10 cellular contexts compared by ENCODE assay signal in the genomic region with DNA sequence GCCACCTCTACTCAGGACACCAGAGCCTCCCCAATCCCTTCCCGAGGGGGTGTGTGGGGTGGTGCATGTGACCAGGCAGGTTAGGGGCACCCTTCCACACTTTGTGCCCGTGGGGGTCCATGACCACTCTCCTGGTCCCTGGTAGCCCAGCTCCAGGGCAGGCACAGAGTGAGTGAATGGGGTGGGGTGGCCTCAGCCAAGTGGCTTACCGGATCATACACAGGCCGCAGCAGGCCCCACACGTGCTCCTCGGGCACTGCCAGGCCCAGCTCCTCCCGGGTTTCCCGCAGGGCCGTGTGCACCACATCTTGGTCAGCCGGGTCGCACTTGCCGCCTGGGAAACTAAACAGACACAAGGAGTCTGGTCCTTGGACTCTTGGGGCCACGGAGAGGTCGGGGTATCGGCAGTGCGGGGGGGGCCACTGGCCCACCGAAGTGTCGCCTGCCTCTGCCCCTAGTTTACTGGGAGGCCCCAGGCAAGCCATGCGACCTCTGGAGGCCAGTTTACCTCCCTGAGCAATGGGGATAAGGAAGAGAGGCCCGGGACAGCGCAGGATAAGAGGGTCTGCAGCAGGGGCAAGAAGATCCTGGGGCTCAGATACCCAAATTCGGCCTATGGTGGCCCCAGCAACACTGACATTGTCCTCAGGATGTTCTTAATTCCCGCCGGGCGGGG. TPM values are rescaled to one million over a fixed set of nuclear protein-coding genes. Genes with fewer than 3 reads are reported as not detected.
A peak's percentile ranks its signal among the peaks of the same experiment; 100 is the strongest.
DNase-seq lines count a peak whose midpoint lies in the region; ATAC-seq, FAIRE-seq and TF ChIP-seq lines count a peak whose summit lies in the region.
"Had no signal": no experiment of that assay in that cellular context is flagged by ENCODE, and none has a peak within 500 bp of the region (broad histone marks: within the 10 kb centered on the region; RNA-seq: fewer than 3 reads in every experiment).

No MANE protein-coding gene starts in this region.

- H3K9me3 ChIP-seq in K562 (replicated peaks; ENCODE audit: control insufficient read depth, insufficient read depth, low read depth, low read length): no peaks in the 10 kb centered on the region
- no peaks in the 10 kb centered on the region for H3K9me3 ChIP-seq in lower lobe of right lung
- no peaks in the 10 kb centered on the region for H3K9me3 ChIP-seq in tibial nerve

- H3K4me1 ChIP-seq in K562 (replicated peaks in 1 of 2; ENCODE audit: control insufficient read depth in 2 of 2, insufficient read depth in 2 of 2, low read length in 2 of 2): peaks cover 10 to 62% of the 10 kb centered on the region in 2 experiments
- peaks cover 14% of the 10 kb centered on the region for H3K4me1 ChIP-seq in lower lobe of right lung
- H3K4me1 ChIP-seq in tibial nerve: peaks cover 0 to 23% (median 10%) of the 10 kb centered on the region in 4 donors

- peak overlapping the region; percentile 81 to 98 for H3K9ac ChIP-seq in K562 (ENCODE audit: insufficient read depth in 1 of 2, low read depth in 2 of 2, low read length in 2 of 2)

- peak overlapping the region; percentile 88; the same call in 2 of the 3 replicates for H3K27ac ChIP-seq in K562 (ENCODE audit: extremely low read depth, low read depth, low read length)
- H3K27ac ChIP-seq in lower lobe of right lung: peak overlapping the region; percentile 87
- peak overlapping the region; percentile 85 to 97 (median 96) for H3K27ac ChIP-seq in tibial nerve

- H3K27me3 Mint-ChIP-seq in activated CD8-positive, alpha-beta memory T cell treated with anti-CD3 and anti-CD28 coated beads, Interleukin-2, amount 10 ng/mL, durations not matched to agents 7 days and 5 days: no peaks in the 10 kb centered on the region

- TF ChIP-seq RAD21 in K562 (CRISPR knock-in tag; conservative IDR thresholded peaks at IDR 0.05 in 1 of 2, IDR thresholded peaks at IDR 0.05 in 1 of 2): no peak

- peak overlapping the region; percentile 76 for H3K4me3 Mint-ChIP-seq in activated CD8-positive, alpha-beta memory T cell treated with anti-CD3 and anti-CD28 coated beads, Interleukin-2, amount 10 ng/mL, durations not matched to agents 7 days and 5 days

- H3K4me3 ChIP-seq in K562: peak overlapping the region; percentile 60
- peak overlapping the region; percentile 80 for H3K4me3 ChIP-seq in lower lobe of right lung
- peak overlapping the region; percentile 34 to 87 (median 72) for H3K4me3 ChIP-seq in tibial nerve

- no peak for ATAC-seq in activated CD8-positive, alpha-beta memory T cell treated with anti-CD3 and anti-CD28 coated beads, Interleukin-2, amount 10 ng/mL, durations not matched to agents 7 days and 5 days
- ATAC-seq in K562 (no peak), lower lobe of right lung (no peak)

- TF ChIP-seq POLR2A in K562 (conservative IDR thresholded peaks at IDR 0.05): no peak; the same call in 1 of the 2 replicates
- TF ChIP-seq POLR2A in tibial nerve (IDR thresholded peaks at IDR 0.05): no peak

- H3K36me3 ChIP-seq in K562 (ENCODE audit: control insufficient read depth, insufficient read depth, low read length) (peaks cover 15% of the 10 kb centered on the region; the same call in 1 of the 3 replicates), lower lobe of right lung (no peaks in the 10 kb centered on the region), tibial nerve (peaks cover 0 to 8% (median 0%) of the 10 kb centered on the region in 3 donors)

- H3K9me1 ChIP-seq in K562 (ENCODE audit: control insufficient read depth, insufficient read depth, low read length): no peaks in the 10 kb centered on the region

- no peaks in the 10 kb centered on the region for H3K79me2 ChIP-seq in K562 (ENCODE audit: control insufficient read depth, insufficient read depth, low read length)

- H3K36me3 Mint-ChIP-seq in activated CD8-positive, alpha-beta memory T cell treated with anti-CD3 and anti-CD28 coated beads, Interleukin-2, amount 10 ng/mL, durations not matched to agents 7 days and 5 days: no peaks in the 10 kb centered on the region

- H3K9me3 Mint-ChIP-seq in activated CD8-positive, alpha-beta memory T cell treated with anti-CD3 and anti-CD28 coated beads, Interleukin-2, amount 10 ng/mL, durations not matched to agents 7 days and 5 days (ENCODE audit: low read depth): no peaks in the 10 kb centered on the region

- BruUV-seq in K562 (replicated peaks; lab: Mats Ljungman, UMichigan): TSS peak; percentile 55

- peaks cover 13% of the 10 kb centered on the region for H3K4me1 Mint-ChIP-seq in activated CD8-positive, alpha-beta memory T cell treated with anti-CD3 and anti-CD28 coated beads, Interleukin-2, amount 10 ng/mL, durations not matched to agents 7 days and 5 days

- H4K20me1 ChIP-seq in K562 (replicated peaks; ENCODE audit: control insufficient read depth, insufficient read depth, low read length): no peaks in the 10 kb centered on the region

- CTCF ChIA-PET in activated CD8-positive, alpha-beta memory T cell treated with anti-CD3 and anti-CD28 coated beads, Interleukin-2, amount 10 ng/mL, durations not matched to agents 7 days and 5 days (lab: Charles Lee): interaction anchor here (0.9 to 8.4 kb wide), 33 partner anchors 9 to 991 kb away, joined by 3 to 157 read pairs (median 6); partner anchors contain the start of genes ACY3, GSTP1, POLD4 and TBX10
- CTCF ChIA-PET in K562 (lab: Yijun Ruan, JAX; ENCODE audit: low intra/inter-chr PET ratio): interaction anchor here (0.7 kb wide), 1 partner anchor 31 kb away, joined by 3 read pairs; no protein-coding TSS in a partner anchor

- TF ChIP-seq EP300 in K562 (IDR thresholded peaks at IDR 0.05; ENCODE audit: low read length) (no peak), tibial nerve (IDR thresholded peaks at IDR 0.05) (no peak)

- POLR2A ChIA-PET in K562 (lab: Yijun Ruan, JAX): interaction anchor here (0.7 to 5.2 kb wide), 12 partner anchors 9 to 283 kb away, joined by 3 to 36 read pairs (median 4); partner anchors contain the start of gene PPP1CA

- 23% methylated on average over 18 of the region's 25 CpGs for WGBS in K562 (ENCODE audit: insufficient coverage, low coverage, missing lambda C conversion rate)
- WGBS in tibial nerve, 2 donors: 38 to 53% methylated on average over 9 to 22 of the region's 25 CpGs

- H3K27me3 ChIP-seq in K562 (ENCODE audit: control insufficient read depth in 2 of 2, insufficient read depth in 2 of 2, low read length in 2 of 2) (no peaks in the 10 kb centered on the region), lower lobe of right lung (ENCODE audit: low read depth) (no peaks in the 10 kb centered on the region), tibial nerve (no peaks in the 10 kb centered on the region)

- in situ Hi-C loops in K562 (cut with MboI): no loop called here

- no peak for DNase-seq in activated CD8-positive, alpha-beta memory T cell treated with anti-CD3 and anti-CD28 coated beads, Interleukin-2, amount 10 ng/mL, durations not matched to agents 7 days and 5 days
- no peak for DNase-seq in activated CD8-positive, alpha-beta memory T cell treated with anti-CD3 and anti-CD28 coated beads for 24 hours
- DNase-seq in K562 (ENCODE audit: extremely low read depth in 1 of 4, low spot score in 3 of 4) (no peak), lower lobe of right lung (peak; percentile 51), tibial nerve (ENCODE audit: low spot score in 2 of 2) (no peak), DMS 273 (lab: John Stamatoyannopoulos, UW; ENCODE audit: unreplicated experiment) (no peak), NCI-H1436 (lab: John Stamatoyannopoulos, UW) (no peak), AML-193 (lab: John Stamatoyannopoulos, UW) (no peak)

- H2AFZ ChIP-seq in K562 (ENCODE audit: low read depth, low read length): peak overlapping the region; percentile 64; the same call in 1 of the 2 replicates

- peak overlapping the region; percentile 83 for H3K4me2 ChIP-seq in K562 (ENCODE audit: insufficient read depth, low read length)

- no peak; a peak in 1 of 6 replicates for TF ChIP-seq CTCF in K562 (IDR thresholded peaks at IDR 0.05 in 2 of 3, conservative IDR thresholded peaks at IDR 0.05 in 1 of 3; ENCODE audit: insufficient read depth in 2 of 3, low read depth in 1 of 3, low read length in 3 of 3)
- TF ChIP-seq CTCF in lower lobe of right lung (IDR thresholded peaks at IDR 0.05): no peak
- TF ChIP-seq CTCF in tibial nerve (IDR thresholded peaks at IDR 0.05): no peak

- H3K27ac Mint-ChIP-seq in activated CD8-positive, alpha-beta memory T cell treated with anti-CD3 and anti-CD28 coated beads, Interleukin-2, amount 10 ng/mL, durations not matched to agents 7 days and 5 days: peak overlapping the region; percentile 33

- intact Hi-C loops in K562 (cut with micrococcal nuclease): loop anchor here (2.0 kb wide), 1 partner anchor 56 kb away; no protein-coding TSS in a partner anchor
- intact Hi-C loops in lower lobe of right lung (cut with DNase I): no loop called here

- FAIRE-seq in K562 (lab: Jason Lieb, UNC): no peak
- FAIRE-seq: TTC549 had no signal

RNA-seq across cellular contexts. Expression of gene NUDT8, which starts 0.9 kb away (rescaled TPM):
- total RNA-seq in activated CD8-positive, alpha-beta memory T cell treated with anti-CD3 and anti-CD28 coated beads, Interleukin-2, amount 10 ng/mL, durations not matched to agents 7 days and 5 days: 10 to 100 TPM; 15.3 to 16.7 TPM
- total RNA-seq in K562 (2011; cell fraction: chromatin; rRNA removed; ENCODE audit: low replicate concordance): 2.8 and 15.1 TPM in 2 replicates
- 22.0 and 23.0 TPM in 2 replicates for total RNA-seq in K562 (2011; cell fraction: nucleolus; rRNA removed)
- 9.8 and 13.5 TPM in 2 replicates for total RNA-seq in K562 (2011; cell fraction: nucleoplasm; rRNA removed)
- 23.8 and 36.3 TPM in 2 replicates for total RNA-seq in K562 (2014; rRNA removed)
- total RNA-seq in K562 (2014; rRNA removed; fragmentation: Illumina TruSeq; extraction: Trizol): 1.5 and 2.0 TPM in 2 replicates
- total RNA-seq in K562 (2015; rRNA removed; fragmentation: Illumina TruSeq; extraction: Trizol): 6.2 and 6.6 TPM in 2 replicates
- total RNA-seq in K562 (2021): 26.7 and 27.8 TPM in 2 replicates
- polyA plus RNA-seq in K562 (2011; rRNA removed): 4.3 and 6.2 TPM in 2 replicates
- 11.0 and 34.8 TPM in 2 replicates for polyA plus RNA-seq in K562 (2011; cell fraction: cytosol; rRNA removed)
- 27.2 and 46.8 TPM in 2 replicates for polyA plus RNA-seq in K562 (2011; cell fraction: nucleus; rRNA removed)
- 20.9 and 25.8 TPM in 2 replicates for polyA plus RNA-seq in K562 (2012)
- 5.0 and 14.0 TPM in 2 replicates for polyA plus RNA-seq in K562 (2014; fragmentation: Illumina TruSeq; extraction: Trizol)
- under 1 TPM; 0.23 to 0.85 TPM for polyA plus RNA-seq in K562 (2014; fragmentation: Nextera tagmentation; extraction: Ambion mirVana)
- 21.7 and 27.2 TPM in 2 replicates for polyA plus RNA-seq in K562 (2014; rRNA removed)
- polyA minus RNA-seq in K562 (2011; rRNA and poly(A)+ RNA removed): 0.72 and 1.2 TPM in 2 replicates
- polyA minus RNA-seq in K562 (2011; cell fraction: cytosol; rRNA and poly(A)+ RNA removed): 5.7 and 7.1 TPM in 2 replicates
- polyA minus RNA-seq in K562 (2011; cell fraction: nucleus; rRNA and poly(A)+ RNA removed): 11.9 and 15.1 TPM in 2 replicates
- total RNA-seq in lower lobe of right lung: 8.8 TPM
- total RNA-seq in tibial nerve: 10 to 100 TPM; 11.0 to 21.3 (median 20.0) TPM

RNA-seq across cellular contexts. Expression of gene TBX10, which starts 10.7 kb away (rescaled TPM):
- not detected for total RNA-seq in activated CD8-positive, alpha-beta memory T cell treated with anti-CD3 and anti-CD28 coated beads, Interleukin-2, amount 10 ng/mL, durations not matched to agents 7 days and 5 days
- total RNA-seq in K562 (2011; cell fraction: chromatin; rRNA removed; ENCODE audit: low replicate concordance): not detected in 2 replicates
- total RNA-seq in K562 (2011; cell fraction: nucleolus; rRNA removed): not detected in 2 replicates
- total RNA-seq in K562 (2011; cell fraction: nucleoplasm; rRNA removed): not detected in 2 replicates
- total RNA-seq in K562 (2014; rRNA removed): not detected in 2 replicates
- not detected in 2 replicates for total RNA-seq in K562 (2014; rRNA removed; fragmentation: Illumina TruSeq; extraction: Trizol)
- total RNA-seq in K562 (2015; rRNA removed; fragmentation: Illumina TruSeq; extraction: Trizol): not detected in 2 replicates
- total RNA-seq in K562 (2021): not detected in 2 replicates
- not detected in 2 replicates for polyA plus RNA-seq in K562 (2011; rRNA removed)
- not detected in 2 replicates for polyA plus RNA-seq in K562 (2011; cell fraction: cytosol; rRNA removed)
- polyA plus RNA-seq in K562 (2011; cell fraction: nucleus; rRNA removed): not detected in 2 replicates
- 0.14 and 0.18 TPM in 2 replicates for polyA plus RNA-seq in K562 (2012)
- not detected in 2 replicates for polyA plus RNA-seq in K562 (2014; fragmentation: Illumina TruSeq; extraction: Trizol)
- not detected for polyA plus RNA-seq in K562 (2014; fragmentation: Nextera tagmentation; extraction: Ambion mirVana)
- polyA plus RNA-seq in K562 (2014; rRNA removed): not detected in 2 replicates
- polyA minus RNA-seq in K562 (2011; rRNA and poly(A)+ RNA removed): not detected in 2 replicates
- not detected in 2 replicates for polyA minus RNA-seq in K562 (2011; cell fraction: cytosol; rRNA and poly(A)+ RNA removed)
- not detected in 2 replicates for polyA minus RNA-seq in K562 (2011; cell fraction: nucleus; rRNA and poly(A)+ RNA removed)
- total RNA-seq in lower lobe of right lung: not detected
- total RNA-seq in tibial nerve: not detected
- total RNA-seq: temporal lobe had no signal

RNA-seq across cellular contexts. Expression of gene ACY3, which starts 21.7 kb away (rescaled TPM):
- under 1 TPM; 0.53 to 0.75 TPM for total RNA-seq in activated CD8-positive, alpha-beta memory T cell treated with anti-CD3 and anti-CD28 coated beads, Interleukin-2, amount 10 ng/mL, durations not matched to agents 7 days and 5 days
- not detected in 2 replicates for total RNA-seq in K562 (2011; cell fraction: chromatin; rRNA removed; ENCODE audit: low replicate concordance)
- total RNA-seq in K562 (2011; cell fraction: nucleolus; rRNA removed): not detected in 2 replicates
- not detected in 2 replicates for total RNA-seq in K562 (2011; cell fraction: nucleoplasm; rRNA removed)
- total RNA-seq in K562 (2014; rRNA removed) (not detected in 2 replicates), K562 (2014; rRNA removed; fragmentation: Illumina TruSeq; extraction: Trizol) (not detected in 2 replicates), K562 (2015; rRNA removed; fragmentation: Illumina TruSeq; extraction: Trizol) (not detected in 2 replicates), K562 (2021) (not detected in 2 replicates), lower lobe of right lung (not detected), tibial nerve (under 1 TPM in 1 of 4 donors, not detected in 3; 0.44 TPM)
- polyA plus RNA-seq in K562 (2011; rRNA removed) (not detected in 2 replicates), K562 (2014; fragmentation: Illumina TruSeq; extraction: Trizol) (not detected in 2 replicates), K562 (2014; fragmentation: Nextera tagmentation; extraction: Ambion mirVana) (not detected), K562 (2014; rRNA removed) (not detected in 2 replicates)
- polyA plus RNA-seq in K562 (2011; cell fraction: cytosol; rRNA removed): not detected in 2 replicates
- polyA plus RNA-seq in K562 (2011; cell fraction: nucleus; rRNA removed): not detected in 2 replicates
- not detected in 2 replicates for polyA plus RNA-seq in K562 (2012)
- polyA minus RNA-seq in K562 (2011; rRNA and poly(A)+ RNA removed): not detected in 2 replicates
- polyA minus RNA-seq in K562 (2011; cell fraction: cytosol; rRNA and poly(A)+ RNA removed): not detected in 2 replicates
- not detected in 2 replicates for polyA minus RNA-seq in K562 (2011; cell fraction: nucleus; rRNA and poly(A)+ RNA removed)
- total RNA-seq: temporal lobe had no signal

RNA-seq across cellular contexts. Expression of gene NDUFV1, which starts 22.1 kb away (rescaled TPM):
- total RNA-seq in activated CD8-positive, alpha-beta memory T cell treated with anti-CD3 and anti-CD28 coated beads, Interleukin-2, amount 10 ng/mL, durations not matched to agents 7 days and 5 days: 100 to 1,000 TPM; 239 to 252 TPM
- total RNA-seq in K562 (2011; cell fraction: chromatin; rRNA removed; ENCODE audit: low replicate concordance): 348 and 937 TPM in 2 replicates
- total RNA-seq in K562 (2011; cell fraction: nucleolus; rRNA removed): 683 and 713 TPM in 2 replicates
- 505 and 528 TPM in 2 replicates for total RNA-seq in K562 (2011; cell fraction: nucleoplasm; rRNA removed)
- total RNA-seq in K562 (2014; rRNA removed) (408 and 468 TPM in 2 replicates), K562 (2014; rRNA removed; fragmentation: Illumina TruSeq; extraction: Trizol) (111 and 135 TPM in 2 replicates), K562 (2015; rRNA removed; fragmentation: Illumina TruSeq; extraction: Trizol) (242 and 251 TPM in 2 replicates), K562 (2021) (404 and 408 TPM in 2 replicates), lower lobe of right lung (143 TPM), tibial nerve (100 to 1,000 TPM; 282 to 357 (median 323) TPM)
- polyA plus RNA-seq in K562 (2011; rRNA removed) (172 and 261 TPM in 2 replicates), K562 (2014; fragmentation: Illumina TruSeq; extraction: Trizol) (209 and 273 TPM in 2 replicates), K562 (2014; fragmentation: Nextera tagmentation; extraction: Ambion mirVana) (10 to 100 TPM; 10.8 to 32.9 TPM), K562 (2014; rRNA removed) (423 and 426 TPM in 2 replicates)
- polyA plus RNA-seq in K562 (2011; cell fraction: cytosol; rRNA removed): 251 and 329 TPM in 2 replicates
- polyA plus RNA-seq in K562 (2011; cell fraction: nucleus; rRNA removed): 669 and 851 TPM in 2 replicates
- polyA plus RNA-seq in K562 (2012): 286 and 337 TPM in 2 replicates
- 81.2 and 91.3 TPM in 2 replicates for polyA minus RNA-seq in K562 (2011; rRNA and poly(A)+ RNA removed)
- polyA minus RNA-seq in K562 (2011; cell fraction: cytosol; rRNA and poly(A)+ RNA removed): 141 and 202 TPM in 2 replicates
- 134 and 170 TPM in 2 replicates for polyA minus RNA-seq in K562 (2011; cell fraction: nucleus; rRNA and poly(A)+ RNA removed)

RNA-seq across cellular contexts. Expression of gene GSTP1, which starts 45.2 kb away (rescaled TPM):
- total RNA-seq in activated CD8-positive, alpha-beta memory T cell treated with anti-CD3 and anti-CD28 coated beads, Interleukin-2, amount 10 ng/mL, durations not matched to agents 7 days and 5 days: 100 to 1,000 TPM; 339 to 406 TPM
- 78.9 and 217 TPM in 2 replicates for total RNA-seq in K562 (2011; cell fraction: chromatin; rRNA removed; ENCODE audit: low replicate concordance)
- total RNA-seq in K562 (2011; cell fraction: nucleolus; rRNA removed): 419 and 483 TPM in 2 replicates
- total RNA-seq in K562 (2011; cell fraction: nucleoplasm; rRNA removed): 278 and 289 TPM in 2 replicates
- total RNA-seq in K562 (2014; rRNA removed) (2,150 and 3,084 TPM in 2 replicates), K562 (2014; rRNA removed; fragmentation: Illumina TruSeq; extraction: Trizol) (412 and 592 TPM in 2 replicates), K562 (2015; rRNA removed; fragmentation: Illumina TruSeq; extraction: Trizol) (1,399 and 1,422 TPM in 2 replicates), K562 (2021) (1,400 and 1,492 TPM in 2 replicates), lower lobe of right lung (677 TPM), tibial nerve (1,000 to 10,000 TPM in 1 of 4 donors, 100 to 1,000 TPM in 3; 631 to 1,055 (median 774) TPM)
- polyA plus RNA-seq in K562 (2011; rRNA removed) (910 and 997 TPM in 2 replicates), K562 (2014; fragmentation: Illumina TruSeq; extraction: Trizol) (1,177 and 1,409 TPM in 2 replicates), K562 (2014; fragmentation: Nextera tagmentation; extraction: Ambion mirVana) (1,000 to 10,000 TPM in 1 of 2 experiments, 100 to 1,000 TPM in 1; 739 to 1,204 TPM), K562 (2014; rRNA removed) (1,679 and 1,695 TPM in 2 replicates)
- polyA plus RNA-seq in K562 (2011; cell fraction: cytosol; rRNA removed): 1,621 and 2,879 TPM in 2 replicates
- 798 and 965 TPM in 2 replicates for polyA plus RNA-seq in K562 (2011; cell fraction: nucleus; rRNA removed)
- 1,622 and 1,822 TPM in 2 replicates for polyA plus RNA-seq in K562 (2012)
- 380 and 408 TPM in 2 replicates for polyA minus RNA-seq in K562 (2011; rRNA and poly(A)+ RNA removed)
- 440 and 451 TPM in 2 replicates for polyA minus RNA-seq in K562 (2011; cell fraction: cytosol; rRNA and poly(A)+ RNA removed)
- 118 and 167 TPM in 2 replicates for polyA minus RNA-seq in K562 (2011; cell fraction: nucleus; rRNA and poly(A)+ RNA removed)
